9 cellular contexts compared by ENCODE assay signal in genomic region chr11:11577246-11577855, GRCh38. TPM values are rescaled to one million over a fixed set of nuclear protein-coding genes. Genes with fewer than 3 reads are reported as not detected.
DNase-seq lines count a peak whose midpoint lies in the region; ATAC-seq and TF ChIP-seq lines count a peak whose summit lies in the region.
"Had no signal": no experiment of that assay in that cellular context is flagged by ENCODE, and none has a peak within 500 bp of the region (broad histone marks: within the 10 kb centered on the region; RNA-seq: fewer than 3 reads in every experiment).

No MANE protein-coding gene starts in this region.

- peak; percentile 49 for DNase-seq in RPMI7951 (ENCODE audit: low read depth)
- peak; percentile 29 for DNase-seq in endodermal cell
- DNase-seq in naive thymus-derived CD4-positive, alpha-beta T cell: no peak
- DNase-seq in stimulated activated CD4-positive, alpha-beta T cell treated with anti-CD3 and anti-CD28 coated beads, Interleukin-1b, Interleukin-23, amount 100 ng/mL, for 48 hours: no peak
- no peak for DNase-seq in posterior cingulate gyrus
- DNase-seq in iPS-NIHi7 (ENCODE audit: extremely low spot score): no peak

- no peak for TF ChIP-seq CTCF in endodermal cell (conservative IDR thresholded peaks at IDR 0.05)

- POLR2A ChIA-PET in naive thymus-derived CD4-positive, alpha-beta T cell (lab: Charles Lee): no interaction called here

- CTCF ChIA-PET in naive thymus-derived CD4-positive, alpha-beta T cell (lab: Charles Lee): no interaction called here

- no peaks in the 10 kb centered on the region for H3K4me1 ChIP-seq in endodermal cell (ENCODE audit: control insufficient read depth, insufficient read depth, low read length)
- no peaks in the 10 kb centered on the region for H3K4me1 ChIP-seq in naive thymus-derived CD4-positive, alpha-beta T cell (ENCODE audit: control insufficient read depth in 2 of 2, insufficient read depth in 2 of 2, low read length in 2 of 2)

- H3K36me3 ChIP-seq in endodermal cell (ENCODE audit: control insufficient read depth, insufficient read depth, low read length): no peaks in the 10 kb centered on the region
- no peaks in the 10 kb centered on the region for H3K36me3 ChIP-seq in naive thymus-derived CD4-positive, alpha-beta T cell (ENCODE audit: control insufficient read depth in 2 of 3, insufficient read depth in 3 of 3, low read length in 3 of 3)

- intact Hi-C loops in naive thymus-derived CD4-positive, alpha-beta T cell (cut with micrococcal nuclease): no loop called here
- intact Hi-C loops in posterior cingulate gyrus (cut with DNase I): no loop called here

- peak; percentile 55 for ATAC-seq in GM21786 (IDR thresholded peaks at IDR 0.05; ENCODE audit: unreplicated experiment)
- peak; percentile 61 for ATAC-seq in naive thymus-derived CD4-positive, alpha-beta T cell
- ATAC-seq: HCT116 had no signal

- H3K27ac ChIP-seq in endodermal cell (ENCODE audit: low read depth, low read length): no peak overlapping the region
- no peak overlapping the region for H3K27ac ChIP-seq in naive thymus-derived CD4-positive, alpha-beta T cell (ENCODE audit: low read depth, low read length)

- no peaks in the 10 kb centered on the region for H3K9me3 ChIP-seq in endodermal cell (ENCODE audit: control insufficient read depth, low read length)
- no peaks in the 10 kb centered on the region for H3K9me3 ChIP-seq in naive thymus-derived CD4-positive, alpha-beta T cell (ENCODE audit: control insufficient read depth in 2 of 3, low read length in 3 of 3)

- H3K4me1 Mint-ChIP-seq in endodermal cell: peaks cover 2% of the 10 kb centered on the region
- H3K4me1 Mint-ChIP-seq in naive thymus-derived CD4-positive, alpha-beta T cell: peaks cover 0 to 10% (median 0%) of the 10 kb centered on the region in 7 donors

- 86 to 96% methylated on average over 3 to 8 of the region's 8 CpGs for WGBS in endodermal cell (ENCODE audit: insufficient coverage in 1 of 2, insufficient read length in 1 of 2), 2 experiments

- peaks cover 15% of the 10 kb centered on the region for H3K27me3 Mint-ChIP-seq in endodermal cell (ENCODE audit: insufficient read depth)
- peaks cover 0 to 18% (median 11%) of the 10 kb centered on the region in 5 donors for H3K27me3 Mint-ChIP-seq in naive thymus-derived CD4-positive, alpha-beta T cell

- no peak overlapping the region for H3K27ac Mint-ChIP-seq in endodermal cell
- peak overlapping the region in 1 of 9 donors; percentile 13 for H3K27ac Mint-ChIP-seq in naive thymus-derived CD4-positive, alpha-beta T cell

- H3K27me3 ChIP-seq in endodermal cell (ENCODE audit: control insufficient read depth, insufficient read depth, low read length, poor library complexity, severe bottlenecking): no peaks in the 10 kb centered on the region
- no peaks in the 10 kb centered on the region for H3K27me3 ChIP-seq in naive thymus-derived CD4-positive, alpha-beta T cell (ENCODE audit: control insufficient read depth in 2 of 2, insufficient read depth in 2 of 2, low read length in 2 of 2)

- no peaks in the 10 kb centered on the region for H3K36me3 Mint-ChIP-seq in endodermal cell (ENCODE audit: low read depth)
- no peaks in the 10 kb centered on the region for H3K36me3 Mint-ChIP-seq in naive thymus-derived CD4-positive, alpha-beta T cell

- H3K4me3 ChIP-seq in endodermal cell (ENCODE audit: low read length): no peak overlapping the region
- H3K4me3 ChIP-seq in naive thymus-derived CD4-positive, alpha-beta T cell (ENCODE audit: low read length): no peak overlapping the region

- no peak overlapping the region for H3K4me3 Mint-ChIP-seq in endodermal cell
- H3K4me3 Mint-ChIP-seq in naive thymus-derived CD4-positive, alpha-beta T cell: no peak overlapping the region
- H3K4me3 Mint-ChIP-seq: nephron had no signal

- H3K9ac ChIP-seq in endodermal cell (ENCODE audit: extremely low read depth, low read length, poor library complexity, severe bottlenecking): no peak overlapping the region

- H3K9me3 Mint-ChIP-seq in endodermal cell: no peaks in the 10 kb centered on the region
- H3K9me3 Mint-ChIP-seq in naive thymus-derived CD4-positive, alpha-beta T cell: no peaks in the 10 kb centered on the region
- H3K9me3 Mint-ChIP-seq: nephron had no signal

RNA-seq across cellular contexts. Expression of gene GALNT18, which starts 44.5 kb away (rescaled TPM):
- 12.3 and 12.6 TPM in 2 replicates for total RNA-seq in RPMI7951 (2014; rRNA removed; shearing (Covaris generic))
- total RNA-seq in endodermal cell: 1 to 10 TPM; 5.1 to 9.9 TPM
- polyA plus RNA-seq in endodermal cell (2013, experiment 1 of 2): 5.9 TPM
- polyA plus RNA-seq in endodermal cell (2013, experiment 2 of 2): 6.6 TPM
- 1 to 10 TPM in 1 of 5 experiments, under 1 TPM in 1, not detected in 3; 0.20 to 1.7 TPM for total RNA-seq in naive thymus-derived CD4-positive, alpha-beta T cell
- polyA plus RNA-seq in naive thymus-derived CD4-positive, alpha-beta T cell: under 1 TPM in 1 of 2 donors, not detected in 1; 0.15 TPM

Comparison
In these comparisons a context has a peak if more than half of its experiments do, and no peak if none do; other contexts are left out.
1. DNase-seq: peak in RPMI7951 (single experiment) and endodermal cell (single experiment); none in naive thymus-derived CD4-positive, alpha-beta T cell (0 of 9), stimulated activated CD4-positive, alpha-beta T cell treated with anti-CD3 and anti-CD28 coated beads, Interleukin-1b, Interleukin-23, amount 100 ng/mL, for 48 hours (single experiment), posterior cingulate gyrus (0 of 10) and iPS-NIHi7 (single experiment).